ENCODE assay signal across 24 cellular contexts in genomic region chr11:28524098-28524497, GRCh38.
DNase-seq lines count a peak whose midpoint lies in the region; ATAC-seq, FAIRE-seq and TF ChIP-seq lines count a peak whose summit lies in the region.
"Had no signal": no experiment of that assay in that cellular context is flagged by ENCODE, and none has a peak within 500 bp of the region (broad histone marks: within the 10 kb centered on the region; RNA-seq: fewer than 3 reads in every experiment).

No MANE protein-coding gene starts in this region.

- H3K79me1 ChIP-seq in IMR-90 (ENCODE audit: low read depth in 1 of 2, low read length in 2 of 2) = no peaks in the 10 kb centered on the region
- H3K79me1 ChIP-seq in trophoblast cell (ENCODE audit: low read length) = peaks cover 4% of the 10 kb centered on the region

- H3K9me1 ChIP-seq in IMR-90 (ENCODE audit: insufficient read depth, low read length) = no peaks in the 10 kb centered on the region

- H3K27ac ChIP-seq in IMR-90 (ENCODE audit: insufficient read depth, low read length) (no peak overlapping the region), brain microvascular endothelial cell (peak overlapping the region; percentile 2), trophoblast cell (ENCODE audit: low read depth, low read length) (no peak overlapping the region)
- H3K27ac ChIP-seq: BLaER1, RWPE1, SK-N-MC had no signal

- in situ Hi-C loops in IMR-90 (cut with MboI; ENCODE audit: low sequenced_read_pairs) (no loop called here), brain microvascular endothelial cell (cut with HindIII; ENCODE audit: low pct_ligation_motif_present, low sequenced_read_pairs) (no loop called here)

- POLR2A ChIA-PET in IMR-90 (lab: Charles Lee; ENCODE audit: unreplicated experiment) = no interaction called here

- H3K4me1 ChIP-seq in IMR-90 (ENCODE audit: control insufficient read depth, insufficient read depth, low read length) = peaks cover 5% of the 10 kb centered on the region
- H3K4me1 ChIP-seq in trophoblast cell (ENCODE audit: control insufficient read depth in 1 of 2, insufficient read depth in 2 of 2, low read length in 2 of 2) = no peaks in the 10 kb centered on the region
- H3K4me1 ChIP-seq: BLaER1, Caco-2 had no signal

- H2BK20ac ChIP-seq in IMR-90 (ENCODE audit: low read depth, low read length) = no peak overlapping the region

- TF ChIP-seq CTCF in IMR-90 (conservative IDR thresholded peaks at IDR 0.05; ENCODE audit: low read depth, low read length) (no peak), brain microvascular endothelial cell (IDR thresholded peaks at IDR 0.05; ENCODE audit: low read depth, low read length, missing control alignments) (no peak)

- no peak overlapping the region for H2AK5ac ChIP-seq in IMR-90 (ENCODE audit: low read depth, low read length)
- no peak overlapping the region for H2AK5ac ChIP-seq in trophoblast cell (ENCODE audit: low read length)

- BruUV-seq in IMR-90 (replicated peaks; lab: Mats Ljungman, UMichigan) = no TSS peak

- H3K14ac ChIP-seq in IMR-90 (replicated peaks; ENCODE audit: low read depth, low read length) (no peak overlapping the region), trophoblast cell (ENCODE audit: low read length) (no peak overlapping the region)

- no peak overlapping the region for H3K56ac ChIP-seq in IMR-90 (ENCODE audit: extremely low read depth, insufficient read depth, low read length)

- no peak overlapping the region for H3K4ac ChIP-seq in IMR-90 (ENCODE audit: low read depth, low read length)
- no peak overlapping the region for H3K4ac ChIP-seq in trophoblast cell (ENCODE audit: low read depth, low read length)

- H3K9me3 ChIP-seq in IMR-90 (ENCODE audit: control insufficient read depth, insufficient read depth, low read length) = peaks cover 17% of the 10 kb centered on the region
- H3K9me3 ChIP-seq in trophoblast cell (ENCODE audit: insufficient read depth, low read depth, low read length) = peaks cover 5% of the 10 kb centered on the region

- no peaks in the 10 kb centered on the region for H3K36me3 ChIP-seq in IMR-90 (ENCODE audit: control insufficient read depth, insufficient read depth, low read length)
- no peaks in the 10 kb centered on the region for H3K36me3 ChIP-seq in brain microvascular endothelial cell (replicated peaks)
- H3K36me3 ChIP-seq in trophoblast cell (ENCODE audit: control insufficient read depth in 1 of 2, insufficient read depth in 2 of 2, low read length in 2 of 2) = peaks cover 0 to 3% of the 10 kb centered on the region in 2 experiments
- H3K36me3 ChIP-seq: BLaER1, MG63 had no signal

- H2BK5ac ChIP-seq in IMR-90 (ENCODE audit: low read depth, low read length, poor library complexity, severe bottlenecking) (no peak overlapping the region), trophoblast cell (ENCODE audit: low read depth, low read length, poor library complexity) (no peak overlapping the region)

- H2BK120ac ChIP-seq in IMR-90 (ENCODE audit: low read depth, low read length) (no peak overlapping the region), trophoblast cell (ENCODE audit: insufficient read depth, low read length, poor library complexity) (no peak overlapping the region)

- no peak overlapping the region for H3K4me3 ChIP-seq in IMR-90 (ENCODE audit: insufficient read depth, low read depth, low read length)
- no peak overlapping the region for H3K4me3 ChIP-seq in brain microvascular endothelial cell (ENCODE audit: low read depth, low read length)
- H3K4me3 ChIP-seq in trophoblast cell (ENCODE audit: low read depth, low read length) = no peak overlapping the region
- H3K4me3 ChIP-seq: BLaER1, MG63, SK-N-MC had no signal

- H2AFZ ChIP-seq in IMR-90 (replicated peaks; ENCODE audit: low read length, poor library complexity) = no peak overlapping the region
- no peak overlapping the region for H2AFZ ChIP-seq in trophoblast cell (ENCODE audit: insufficient read depth, low read length, poor library complexity)

- H2BK15ac ChIP-seq in IMR-90 (ENCODE audit: low read depth, low read length) = no peak overlapping the region

- H3K23ac ChIP-seq in IMR-90 (ENCODE audit: low read depth, low read length) (no peak overlapping the region), trophoblast cell (ENCODE audit: low read length) (no peak overlapping the region)

- no peak overlapping the region for H4K12ac ChIP-seq in trophoblast cell (ENCODE audit: low read depth, low read length)

- dilution Hi-C loops in IMR-90 (cut with HindIII; ENCODE audit: low sequenced_read_pairs, unreplicated experiment) = no loop called here

- no peak overlapping the region for H3K4me2 ChIP-seq in IMR-90 (ENCODE audit: low read depth, low read length)
- H3K4me2 ChIP-seq in trophoblast cell (ENCODE audit: low read length) = no peak overlapping the region
- H3K4me2 ChIP-seq: BLaER1 had no signal

- H4K5ac ChIP-seq in IMR-90 (ENCODE audit: low read depth, low read length) = no peak overlapping the region

- intact Hi-C loops in IMR-90 (cut with micrococcal nuclease) = loop anchor here (5.0 to 10.0 kb wide), 2 partner anchors 402 to 589 kb away; no protein-coding TSS in a partner anchor

- H4K20me1 ChIP-seq in IMR-90 (ENCODE audit: insufficient read depth, low read length) = no peaks in the 10 kb centered on the region
- H4K20me1 ChIP-seq: BLaER1 had no signal

- no peak overlapping the region for H4K8ac ChIP-seq in IMR-90 (ENCODE audit: low read depth in 2 of 2, low read length in 2 of 2)
- no peak overlapping the region for H4K8ac ChIP-seq in trophoblast cell (ENCODE audit: low read depth, low read length)

- CTCF ChIA-PET in IMR-90 (lab: Yijun Ruan, JAX) = no interaction called here

- FAIRE-seq in RCC 7860 (lab: Jason Lieb, UNC) = no peak
- FAIRE-seq: G401.6, GM12892, GM18507 had no signal

- no peak overlapping the region for H2BK12ac ChIP-seq in trophoblast cell (ENCODE audit: low read length)

- TF ChIP-seq POLR2A in IMR-90 (IDR thresholded peaks at IDR 0.05; ENCODE audit: low read depth, low read length) = no peak

- no peak overlapping the region for H3K18ac ChIP-seq in IMR-90 (ENCODE audit: low read depth, low read length)
- H3K18ac ChIP-seq in trophoblast cell (ENCODE audit: low read length) = no peak overlapping the region

- no peak overlapping the region for H2AK9ac ChIP-seq in IMR-90 (replicated peaks; ENCODE audit: low read depth, low read length, poor library complexity)

- no peaks in the 10 kb centered on the region for H3K79me2 ChIP-seq in trophoblast cell (ENCODE audit: control insufficient read depth, insufficient read depth, low read length, poor library complexity)

- H3K9ac ChIP-seq in IMR-90 (ENCODE audit: low read depth, low read length) (no peak overlapping the region), trophoblast cell (ENCODE audit: low read length) (no peak overlapping the region)
- H3K9ac ChIP-seq: BLaER1 had no signal

- no peak for TF ChIP-seq RAD21 in IMR-90 (IDR thresholded peaks at IDR 0.05; ENCODE audit: low read length)

- no peak for ATAC-seq in IMR-90 (ENCODE audit: low read depth)

- DNase-seq in EL (peak; percentile 55), IMR-90 (peak; percentile 52), brain microvascular endothelial cell (peak; percentile 67), trophoblast cell (peak; percentile 48 to 92), activated gamma-delta T cell treated with Interleukin-2 at 50 U/mL for 16 hours (no peak), RCC 7860 (ENCODE audit: low spot score) (no peak), pons (ENCODE audit: low spot score) (no peak)
- DNase-seq: Caco-2; CD4-positive, alpha-beta T cell; DMS 273 treated with DMSO at 0.1 percent for 48 hours; DMS79 treated with DMSO at 0.1 percent for 48 hours; Kasumi-1; MG63; NCI-H1417; NCI-H1694 treated with DMSO at 0.1 percent for 48 hours; NCI-H446 treated with DMSO at 0.1 percent for 48 hours; NCI-H526 treated with DMSO at 0.1 percent for 48 hours; SHP77 treated with DMSO at 0.1 percent for 48 hours had no signal

- WGBS in IMR-90 (ENCODE audit: extremely low coverage in 2 of 2, insufficient read length in 1 of 2), 2 experiments = no CpG with 5 or more reads among the region's 1 CpG
- no CpG with 5 or more reads among the region's 1 CpG for WGBS in trophoblast cell (ENCODE audit: extremely low coverage, insufficient coverage, insufficient read length)

- H4K91ac ChIP-seq in IMR-90 (ENCODE audit: insufficient read depth, low read depth, low read length) = no peak overlapping the region
- H4K91ac ChIP-seq in trophoblast cell (ENCODE audit: low read depth, low read length) = no peak overlapping the region

- H3K27me3 ChIP-seq in IMR-90 (ENCODE audit: control insufficient read depth, insufficient read depth, low read length) (no peaks in the 10 kb centered on the region), brain microvascular endothelial cell (replicated peaks) (no peaks in the 10 kb centered on the region), trophoblast cell (ENCODE audit: insufficient read depth, low read length) (no peaks in the 10 kb centered on the region)
- H3K27me3 ChIP-seq: BLaER1, MG63 had no signal

TF ChIP-seq in IMR-90, 13 proteins besides CTCF, POLR2A, EP300 and RAD21 (continues in another document):
- TF ChIP-seq MAFK (IDR thresholded peaks at IDR 0.05; ENCODE audit: low read depth, low read length) = no peak
- no peak for TF ChIP-seq MAZ (IDR thresholded peaks at IDR 0.05; ENCODE audit: borderline replicate concordance, low read depth, low read length)
- TF ChIP-seq NFE2L2 (IDR thresholded peaks at IDR 0.05; ENCODE audit: low read depth, low read length) = no peak
- no peak for TF ChIP-seq SMC3 (IDR thresholded peaks at IDR 0.05; ENCODE audit: low read depth, low read length)
- no peak for TF ChIP-seq CHD1 (IDR thresholded peaks at IDR 0.05; ENCODE audit: low read depth, low read length)
- no peak for TF ChIP-seq RCOR1 (IDR thresholded peaks at IDR 0.05; ENCODE audit: insufficient replicate concordance, low read length)
- TF ChIP-seq MXI1 (IDR thresholded peaks at IDR 0.05; ENCODE audit: borderline replicate concordance, low read depth, low read length) = no peak
- no peak for TF ChIP-seq CEBPB (IDR thresholded peaks at IDR 0.05; ENCODE audit: low read depth, low read length)
- TF ChIP-seq ELK1 (IDR thresholded peaks at IDR 0.05; ENCODE audit: borderline replicate concordance, low read depth, low read length) = no peak

Comparison
In these comparisons a context has a peak if more than half of its experiments do, and no peak if none do; other contexts are left out.
1. DNase-seq: peak in EL (single experiment), IMR-90 (single experiment), brain microvascular endothelial cell (single experiment) and trophoblast cell (2 of 2); none in activated gamma-delta T cell treated with Interleukin-2 at 50 U/mL for 16 hours (single experiment), RCC 7860 (single experiment) and pons (single experiment).